In genomic region chr3:151169262-151169661, GRCh38 we compare ENCODE assay signal across 14 cellular contexts. TPM values are rescaled to one million over a fixed set of nuclear protein-coding genes. Genes with fewer than 3 reads are reported as not detected.
A peak's percentile ranks its signal among the peaks of the same experiment; 100 is the strongest.
DNase-seq lines count a peak whose midpoint lies in the region; ATAC-seq and TF ChIP-seq lines count a peak whose summit lies in the region.
"Had no signal": no experiment of that assay in that cellular context is flagged by ENCODE, and none has a peak within 500 bp of the region (broad histone marks: within the 10 kb centered on the region; RNA-seq: fewer than 3 reads in every experiment).

No MANE protein-coding gene starts in this region.

- no TSS peak for BruUV-seq in mammary epithelial cell (replicated peaks; lab: Mats Ljungman, UMichigan)

- no peaks in the 10 kb centered on the region for H3K9me3 ChIP-seq in right atrium auricular region
- no peaks in the 10 kb centered on the region for H3K9me3 ChIP-seq in right cardiac atrium (ENCODE audit: control insufficient read depth, low read length)
- no peaks in the 10 kb centered on the region for H3K9me3 ChIP-seq in upper lobe of right lung
- H3K9me3 ChIP-seq in mammary epithelial cell (replicated peaks; ENCODE audit: insufficient read depth, low read length), result no peaks in the 10 kb centered on the region
- H3K9me3 ChIP-seq: colonic mucosa, MG63, sigmoid colon, tibial artery had no signal

- no peaks in the 10 kb centered on the region for H3K79me2 ChIP-seq in mammary epithelial cell (ENCODE audit: insufficient read depth, low read length)

- no peak overlapping the region for H3K9ac ChIP-seq in mammary epithelial cell (ENCODE audit: insufficient read depth, low read length)

- CTCF ChIA-PET in mammary epithelial cell (lab: Charles Lee; ENCODE audit: low non-redundant PET), result no interaction called here

- H3K36me3 ChIP-seq in right atrium auricular region (no peaks in the 10 kb centered on the region), upper lobe of right lung (no peaks in the 10 kb centered on the region), mammary epithelial cell (ENCODE audit: insufficient read depth, low read length) (no peaks in the 10 kb centered on the region)
- H3K36me3 ChIP-seq: colonic mucosa, MG63, sigmoid colon, tibial artery had no signal

- H2AFZ ChIP-seq in mammary epithelial cell (ENCODE audit: low read depth, low read length), result no peak overlapping the region

- no peaks in the 10 kb centered on the region for H3K27me3 ChIP-seq in right atrium auricular region
- H3K27me3 ChIP-seq in right cardiac atrium (ENCODE audit: control insufficient read depth, insufficient read depth), result no peaks in the 10 kb centered on the region
- no peaks in the 10 kb centered on the region for H3K27me3 ChIP-seq in upper lobe of right lung
- H3K27me3 ChIP-seq in mammary epithelial cell (ENCODE audit: insufficient read depth, low read length), result no peaks in the 10 kb centered on the region
- H3K27me3 ChIP-seq: colonic mucosa, MG63, sigmoid colon, tibial artery had no signal

- WGBS in right cardiac atrium, result 88% methylated on average over 6 of the region's 6 CpGs
- WGBS in mammary epithelial cell (ENCODE audit: low coverage, missing lambda C conversion rate), result 94% methylated on average over 5 of the region's 6 CpGs

- dilution Hi-C loops in mammary epithelial cell (cut with HindIII; ENCODE audit: low sequenced_read_pairs), result no loop called here

- DNase-seq in Right ventricle myocardium inferior (ENCODE audit: missing footprints) (no peak), right atrium auricular region (ENCODE audit: low spot score) (no peak), MV-4-11 (lab: John Stamatoyannopoulos, UW) (peak; percentile 93), right cardiac atrium (peak in 1 of 3 donors; percentile 59), upper lobe of right lung (peak; percentile 66), SW 1271 (lab: John Stamatoyannopoulos, UW) (no peak), mammary epithelial cell (no peak)
- DNase-seq: colonic mucosa, HFFc6, MG63 had no signal

- intact Hi-C loops in Right ventricle myocardium inferior (cut with DNase I), result no loop called here
- intact Hi-C loops in right cardiac atrium (cut with DNase I), result loop anchor here in 3 of 4 donors (2.0 to 5.0 kb wide), 3 partner anchors 112 to 114 kb away; no protein-coding TSS in a partner anchor
- intact Hi-C loops in upper lobe of right lung (cut with DNase I), result no loop called here
- intact Hi-C loops in mammary epithelial cell (cut with micrococcal nuclease), result loop anchor here (5.0 to 10.0 kb wide), 2 partner anchors 266 to 668 kb away; no protein-coding TSS in a partner anchor

- no peak overlapping the region for H3K4me2 ChIP-seq in mammary epithelial cell (ENCODE audit: insufficient read depth, low read depth, low read length)

- no peaks in the 10 kb centered on the region for H3K4me1 ChIP-seq in right atrium auricular region
- no peaks in the 10 kb centered on the region for H3K4me1 ChIP-seq in right cardiac atrium (ENCODE audit: control insufficient read depth, insufficient read depth, low read length)
- peaks cover 4% of the 10 kb centered on the region for H3K4me1 ChIP-seq in upper lobe of right lung
- H3K4me1 ChIP-seq in mammary epithelial cell (ENCODE audit: insufficient read depth, low read length), result peaks cover 2% of the 10 kb centered on the region
- H3K4me1 ChIP-seq: colonic mucosa, sigmoid colon, tibial artery had no signal

- H3K27ac ChIP-seq in right atrium auricular region (no peak overlapping the region), right cardiac atrium (ENCODE audit: low read length) (no peak overlapping the region), upper lobe of right lung (peak overlapping the region; percentile 55), mammary epithelial cell (ENCODE audit: insufficient read depth, low read depth, low read length) (no peak overlapping the region)
- H3K27ac ChIP-seq: tibial artery had no signal

- peak; percentile 26 for ATAC-seq in Right ventricle myocardium inferior
- ATAC-seq in right cardiac atrium, result peak; percentile 31 to 35
- ATAC-seq in upper lobe of right lung, result peak; percentile 71
- no peak for ATAC-seq in HG03460 (IDR thresholded peaks at IDR 0.05; ENCODE audit: unreplicated experiment)

- H3K4me3 ChIP-seq in right atrium auricular region, result no peak overlapping the region
- no peak overlapping the region for H3K4me3 ChIP-seq in right cardiac atrium (ENCODE audit: low read length)
- no peak overlapping the region for H3K4me3 ChIP-seq in upper lobe of right lung
- H3K4me3 ChIP-seq in mammary epithelial cell (replicated peaks in 1 of 3; ENCODE audit: insufficient read depth in 1 of 3, low read depth in 2 of 3, low read length in 3 of 3), result no peak overlapping the region
- H3K4me3 ChIP-seq: colonic mucosa, MG63, sigmoid colon, tibial artery had no signal

- TF ChIP-seq CTCF in right atrium auricular region (IDR thresholded peaks at IDR 0.05) (no peak), upper lobe of right lung (IDR thresholded peaks at IDR 0.05) (no peak), mammary epithelial cell (conservative IDR thresholded peaks at IDR 0.05 in 1 of 2, IDR thresholded peaks at IDR 0.05 in 1 of 2; ENCODE audit: extremely low read depth in 1 of 2, insufficient read depth in 1 of 2, low read depth in 1 of 2, low read length in 2 of 2) (no peak)

- in situ Hi-C loops in mammary epithelial cell (cut with MboI; ENCODE audit: low sequenced_read_pairs in 2 of 2), result loop anchor here (5.0 kb wide), 1 partner anchor 108 kb away; the partner anchor contains the start of gene P2RY14 (in 2 of the 2)

- no peaks in the 10 kb centered on the region for H4K20me1 ChIP-seq in mammary epithelial cell (ENCODE audit: insufficient read depth, low read length)

RNA-seq across cellular contexts. Expression of gene GPR171, which starts 33.8 kb away (rescaled TPM):
- total RNA-seq in Right ventricle myocardium inferior (0.24 TPM), right atrium auricular region (under 1 TPM; 0.37 to 0.39 TPM), right cardiac atrium (under 1 TPM in 3 of 4 donors, not detected in 1; 0.20 to 0.50 (median 0.39) TPM), upper lobe of right lung (3.2 TPM), mammary epithelial cell (not detected)
- polyA plus RNA-seq in right cardiac atrium (0.34 TPM), mammary epithelial cell (not detected)
- polyA minus RNA-seq in mammary epithelial cell, result not detected
- total RNA-seq: A172, HFFc6 had no signal

Comparison
In these comparisons a context has a peak if more than half of its experiments do, and no peak if none do; other contexts are left out.
1. intact Hi-C loops: an anchor here in right cardiac atrium (2.0 to 5.0 kb wide) and mammary epithelial cell (5.0 to 10.0 kb wide); none called in Right ventricle myocardium inferior and upper lobe of right lung.
2. DNase-seq: peak in MV-4-11 (single experiment) and upper lobe of right lung (single experiment); none in Right ventricle myocardium inferior (single experiment), right atrium auricular region (single experiment), SW 1271 (0 of 2) and mammary epithelial cell (single experiment).